ENCODE assay signal across 1 cellular context in genomic region chrX:129842510-129843208, GRCh38.
TF ChIP-seq lines count a peak whose summit lies in the region.

No MANE protein-coding gene starts in this region.

TF ChIP-seq in HEK293, 187 proteins besides CTCF, POLR2A, EP300 and RAD21 (continued from another document):
- TF ChIP-seq PRDM6 (tag by site-specific recombination; IDR thresholded peaks at IDR 0.05): no peak
TF ChIP-seq in HEK293: peak in this region for 10.
